In the genomic region with DNA sequence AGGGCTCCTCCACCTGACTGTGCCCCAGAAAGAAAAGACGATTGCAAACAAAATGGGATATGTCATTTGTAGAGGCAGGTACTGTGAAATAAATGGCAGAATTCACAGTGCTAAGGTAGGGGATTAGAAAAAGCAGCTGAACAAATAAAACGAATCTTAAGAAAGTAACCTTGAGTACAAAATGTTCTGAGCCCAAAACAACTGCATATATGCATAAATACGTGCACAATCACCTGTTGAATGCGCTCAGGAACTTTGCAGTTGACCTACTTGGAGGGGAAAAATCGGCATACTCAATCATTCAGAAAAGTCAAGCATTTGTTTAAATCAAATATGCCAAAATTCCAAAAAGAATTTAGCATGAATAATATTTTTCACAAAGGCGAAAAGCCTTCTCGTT, we compare ENCODE assay signal across 3 cellular contexts.
TF ChIP-seq lines count a peak whose summit lies in the region.

No MANE protein-coding gene starts in this region.

TF ChIP-seq in A549, 52 proteins besides CTCF, POLR2A, EP300 and RAD21 (continued from another document):
- no peak for TF ChIP-seq BCL3 (IDR thresholded peaks at IDR 0.05)
- TF ChIP-seq ZFP36 (IDR thresholded peaks at IDR 0.05; ENCODE audit: borderline replicate concordance, partially characterized antibody): no peak
- no peak for TF ChIP-seq JUN (IDR thresholded peaks at IDR 0.05)
- no peak for TF ChIP-seq ESRRA (IDR thresholded peaks at IDR 0.05; ENCODE audit: borderline replicate concordance, low read length)
- no peak for TF ChIP-seq HOXB5 (CRISPR knock-in tag; IDR thresholded peaks at IDR 0.05)
- no peak for TF ChIP-seq ZNF302 (CRISPR knock-in tag; IDR thresholded peaks at IDR 0.05)
- no peak for TF ChIP-seq RFX5 (IDR thresholded peaks at IDR 0.05)
- no peak for TF ChIP-seq FOSL2 (IDR thresholded peaks at IDR 0.05)
- no peak for TF ChIP-seq FOSL2 (CRISPR knock-in tag; IDR thresholded peaks at IDR 0.05)
- TF ChIP-seq CHD4 (IDR thresholded peaks at IDR 0.05; ENCODE audit: borderline replicate concordance): no peak
- TF ChIP-seq, protein P1, sequence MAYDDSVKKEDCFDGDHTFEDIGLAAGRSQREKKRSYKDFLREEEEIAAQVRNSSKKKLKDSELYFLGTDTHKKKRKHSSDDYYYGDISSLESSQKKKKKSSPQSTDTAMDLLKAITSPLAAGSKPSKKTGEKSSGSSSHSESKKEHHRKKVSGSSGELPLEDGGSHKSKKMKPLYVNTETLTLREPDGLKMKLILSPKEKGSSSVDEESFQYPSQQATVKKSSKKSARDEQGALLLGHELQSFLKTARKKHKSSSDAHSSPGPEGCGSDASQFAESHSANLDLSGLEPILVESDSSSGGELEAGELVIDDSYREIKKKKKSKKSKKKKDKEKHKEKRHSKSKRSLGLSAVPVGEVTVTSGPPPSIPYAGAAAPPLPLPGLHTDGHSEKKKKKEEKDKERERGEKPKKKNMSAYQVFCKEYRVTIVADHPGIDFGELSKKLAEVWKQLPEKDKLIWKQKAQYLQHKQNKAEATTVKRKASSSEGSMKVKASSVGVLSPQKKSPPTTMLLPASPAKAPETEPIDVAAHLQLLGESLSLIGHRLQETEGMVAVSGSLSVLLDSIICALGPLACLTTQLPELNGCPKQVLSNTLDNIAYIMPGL (CRISPR knock-in tag; IDR thresholded peaks at IDR 0.05; ENCODE audit: borderline replicate concordance): no peak
TF ChIP-seq in A549: peak in this region for 0.

TF ChIP-seq in HEK293, 187 proteins besides CTCF, POLR2A, EP300 and RAD21:
- TF ChIP-seq, protein P2, sequence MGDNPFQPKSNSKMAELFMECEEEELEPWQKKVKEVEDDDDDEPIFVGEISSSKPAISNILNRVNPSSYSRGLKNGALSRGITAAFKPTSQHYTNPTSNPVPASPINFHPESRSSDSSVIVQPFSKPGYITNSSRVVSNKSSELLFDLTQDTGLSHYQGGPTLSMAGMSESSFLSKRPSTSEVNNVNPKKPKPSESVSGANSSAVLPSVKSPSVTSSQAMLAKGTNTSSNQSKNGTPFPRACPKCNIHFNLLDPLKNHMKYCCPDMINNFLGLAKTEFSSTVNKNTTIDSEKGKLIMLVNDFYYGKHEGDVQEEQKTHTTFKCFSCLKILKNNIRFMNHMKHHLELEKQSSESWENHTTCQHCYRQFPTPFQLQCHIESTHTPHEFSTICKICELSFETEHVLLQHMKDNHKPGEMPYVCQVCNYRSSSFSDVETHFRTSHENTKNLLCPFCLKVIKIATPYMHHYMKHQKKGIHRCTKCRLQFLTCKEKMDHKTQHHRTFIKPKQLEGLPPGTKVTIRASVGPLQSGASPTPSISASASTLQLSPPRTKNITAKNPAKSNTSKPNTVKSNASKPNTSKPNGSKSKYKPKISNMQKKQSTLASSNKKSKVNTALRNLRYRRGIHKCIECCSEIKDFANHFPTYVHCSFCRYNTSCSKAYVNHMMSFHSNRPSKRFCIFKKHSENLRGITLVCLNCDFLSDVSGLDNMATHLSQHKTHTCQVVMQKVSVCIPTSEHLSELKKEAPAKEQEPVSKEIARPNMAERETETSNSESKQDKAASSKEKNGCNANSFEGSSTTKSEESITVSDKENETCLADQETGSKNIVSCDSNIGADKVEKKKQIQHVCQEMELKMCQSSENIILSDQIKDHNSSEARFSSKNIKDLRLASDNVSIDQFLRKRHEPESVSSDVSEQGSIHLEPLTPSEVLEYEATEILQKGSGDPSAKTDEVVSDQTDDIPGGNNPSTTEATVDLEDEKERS (tag by site-specific recombination; IDR thresholded peaks at IDR 0.05): no peak
- no peak for TF ChIP-seq SP3 (tag by site-specific recombination; IDR thresholded peaks at IDR 0.05)
- peak; percentile 58; the same call in 1 of the 2 replicates for TF ChIP-seq SCRT1 (tag by site-specific recombination; IDR thresholded peaks at IDR 0.05; ENCODE audit: borderline replicate concordance)
- no peak for TF ChIP-seq ZNF501 (tag by site-specific recombination; IDR thresholded peaks at IDR 0.05)
- peak; percentile 57; the same call in 1 of the 2 replicates for TF ChIP-seq SCRT2 (tag by site-specific recombination; IDR thresholded peaks at IDR 0.05)
- no peak for TF ChIP-seq ZEB2 (tag by site-specific recombination; IDR thresholded peaks at IDR 0.05)
- no peak for TF ChIP-seq ZNF354C (tag by site-specific recombination; IDR thresholded peaks at IDR 0.05; ENCODE audit: borderline replicate concordance, low read depth)

TF ChIP-seq in GM23338, 12 proteins besides CTCF, POLR2A, EP300 and RAD21 (continued from another document):
- TF ChIP-seq, protein P3, sequence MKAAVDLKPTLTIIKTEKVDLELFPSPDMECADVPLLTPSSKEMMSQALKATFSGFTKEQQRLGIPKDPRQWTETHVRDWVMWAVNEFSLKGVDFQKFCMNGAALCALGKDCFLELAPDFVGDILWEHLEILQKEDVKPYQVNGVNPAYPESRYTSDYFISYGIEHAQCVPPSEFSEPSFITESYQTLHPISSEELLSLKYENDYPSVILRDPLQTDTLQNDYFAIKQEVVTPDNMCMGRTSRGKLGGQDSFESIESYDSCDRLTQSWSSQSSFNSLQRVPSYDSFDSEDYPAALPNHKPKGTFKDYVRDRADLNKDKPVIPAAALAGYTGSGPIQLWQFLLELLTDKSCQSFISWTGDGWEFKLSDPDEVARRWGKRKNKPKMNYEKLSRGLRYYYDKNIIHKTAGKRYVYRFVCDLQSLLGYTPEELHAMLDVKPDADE (IDR thresholded peaks at IDR 0.05): no peak
- TF ChIP-seq ZNF462 (CRISPR knock-in tag; IDR thresholded peaks at IDR 0.05) (no peak), ZNF114 (CRISPR knock-in tag; IDR thresholded peaks at IDR 0.05) (no peak), EZH2phosphoT487 (IDR thresholded peaks at IDR 0.05; ENCODE audit: unreplicated experiment) (no peak), NANOG (IDR thresholded peaks at IDR 0.05; ENCODE audit: borderline replicate concordance) (no peak), JUNB (IDR thresholded peaks at IDR 0.05; ENCODE audit: unreplicated experiment) (no peak), POLR2AphosphoS5 (IDR thresholded peaks at IDR 0.05; ENCODE audit: low read depth) (no peak), ZNF331 (CRISPR knock-in tag; IDR thresholded peaks at IDR 0.05; ENCODE audit: low read depth) (no peak)
